Comparison of ENCODE assay signal across 8 cellular contexts in the genomic region with DNA sequence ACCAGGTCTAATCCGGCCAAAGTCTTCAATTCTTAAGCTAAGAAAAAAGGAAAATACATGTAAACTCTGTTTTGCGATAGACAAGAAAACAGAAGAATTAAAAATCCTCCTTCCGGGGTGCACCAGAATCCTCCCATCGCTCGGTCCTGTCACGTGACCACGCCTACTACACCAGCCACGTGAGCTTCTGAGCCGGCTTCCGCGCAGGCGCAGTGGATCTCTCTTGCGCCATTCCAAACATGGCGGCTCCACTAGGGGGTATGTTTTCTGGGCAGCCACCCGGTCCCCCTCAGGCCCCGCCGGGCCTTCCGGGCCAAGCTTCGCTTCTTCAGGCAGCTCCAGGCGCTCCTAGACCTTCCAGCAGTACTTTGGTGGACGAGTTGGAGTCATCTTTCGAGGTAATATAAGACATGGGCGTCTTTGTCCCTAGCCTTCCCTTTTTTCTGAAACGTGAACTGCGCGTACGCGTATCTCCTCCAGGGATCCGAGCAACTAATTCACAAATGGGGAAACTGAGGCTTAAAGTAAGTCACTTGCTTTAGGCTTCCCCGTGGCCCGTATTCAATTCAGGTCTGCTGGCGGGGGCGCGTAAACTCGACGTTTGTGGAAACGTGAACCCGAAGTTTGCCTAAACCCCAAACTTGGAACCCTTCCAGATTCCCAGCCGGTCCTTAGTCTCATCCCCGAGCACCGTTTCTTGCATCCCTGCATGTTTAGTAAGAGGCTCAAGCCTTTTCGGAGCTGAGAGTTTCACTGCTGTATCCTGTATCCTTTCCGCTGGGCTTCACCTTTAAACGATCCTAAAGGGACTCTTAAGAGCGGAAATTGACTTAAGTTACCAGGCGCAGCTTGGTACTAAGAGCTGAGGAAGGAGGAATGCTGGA. TPM values are rescaled to one million over a fixed set of nuclear protein-coding genes. Genes with fewer than 3 reads are reported as not detected.
DNase-seq lines count a peak whose midpoint lies in the region; ATAC-seq and TF ChIP-seq lines count a peak whose summit lies in the region.

A gene with protein sequence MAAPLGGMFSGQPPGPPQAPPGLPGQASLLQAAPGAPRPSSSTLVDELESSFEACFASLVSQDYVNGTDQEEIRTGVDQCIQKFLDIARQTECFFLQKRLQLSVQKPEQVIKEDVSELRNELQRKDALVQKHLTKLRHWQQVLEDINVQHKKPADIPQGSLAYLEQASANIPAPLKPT (plus strand): TSS at position 226 of the 884 bp plus-strand sequence. CDS start 14 bp downstream, at position 240.

- H3K4me1 Mint-ChIP-seq in activated CD4-positive, alpha-beta memory T cell treated with anti-CD3 and anti-CD28 coated beads for 36 hours (ENCODE audit: low read depth), result peaks cover 48% of the 10 kb centered on the region

- intact Hi-C loops in activated CD4-positive, alpha-beta memory T cell treated with anti-CD3 and anti-CD28 coated beads for 36 hours (cut with micrococcal nuclease), result loop anchor here (1.0 to 2.0 kb wide), 5 partner anchors 37 to 408 kb away; a partner anchor contains a TSS
- intact Hi-C loops in lower leg skin (cut with DNase I; ENCODE audit: low total_unique reads), result loop anchor here (5.0 kb wide), 1 partner anchor 188 kb away; no protein-coding TSS in a partner anchor

- peaks cover 12 to 22% of the 10 kb centered on the region in 2 donors for H3K4me1 ChIP-seq in duodenal mucosa (ENCODE audit: control insufficient read depth in 1 of 2, insufficient read depth in 2 of 2, low read length in 2 of 2)

- H3K27me3 Mint-ChIP-seq in activated CD4-positive, alpha-beta memory T cell treated with anti-CD3 and anti-CD28 coated beads for 36 hours, result peaks cover 3% of the 10 kb centered on the region

- peak within 1 kb of the TSS; percentile 100 for H3K4me3 Mint-ChIP-seq in activated CD4-positive, alpha-beta memory T cell treated with anti-CD3 and anti-CD28 coated beads for 36 hours

- peaks cover 20% of the 10 kb centered on the region for H3K36me3 Mint-ChIP-seq in activated CD4-positive, alpha-beta memory T cell treated with anti-CD3 and anti-CD28 coated beads for 36 hours

- H3K27me3 ChIP-seq in duodenal mucosa (ENCODE audit: control insufficient read depth in 1 of 2, insufficient read depth in 2 of 2, low read length in 2 of 2), result no peaks in the 10 kb centered on the region

- WGBS in lower leg skin, 2 donors, result 1% methylated on average over 46 of the region's 46 CpGs

- H3K27ac ChIP-seq in duodenal mucosa (ENCODE audit: low read depth, low read length), result peak within 1 kb of the TSS; percentile 45

- peak within 1 kb of the TSS; percentile 97 for H3K27ac Mint-ChIP-seq in activated CD4-positive, alpha-beta memory T cell treated with anti-CD3 and anti-CD28 coated beads for 36 hours

- peak; percentile 99 for DNase-seq in CD1c-positive myeloid dendritic cell (ENCODE audit: extremely low spot score)
- peak; percentile 63 for DNase-seq in NCI-H82 treated with DMSO at 0.1 percent for 48 hours (lab: John Stamatoyannopoulos, UW; ENCODE audit: unreplicated experiment)
- DNase-seq in activated CD4-positive, alpha-beta memory T cell treated with anti-CD3 and anti-CD28 coated beads for 36 hours, result peak; percentile 97
- peak; percentile 96 to 99 for DNase-seq in lower leg skin (ENCODE audit: low spot score in 2 of 2)
- peak; percentile 91 to 92 for DNase-seq in stimulated activated CD4-positive, alpha-beta T cell treated with anti-CD3 and anti-CD28 coated beads, Interleukin-4, amount 100 ng/mL, for 48 hours (ENCODE audit: low read depth in 2 of 2)

- no peak for TF ChIP-seq CTCF in lower leg skin (IDR thresholded peaks at IDR 0.05)

- H3K36me3 ChIP-seq in duodenal mucosa (ENCODE audit: control insufficient read depth in 1 of 2, insufficient read depth in 2 of 2, low read length in 2 of 2), result peaks cover 11 to 24% of the 10 kb centered on the region in 2 donors

- ATAC-seq in GM19395 (IDR thresholded peaks at IDR 0.05; ENCODE audit: unreplicated experiment), result peak; percentile 96
- peak; percentile 91 for ATAC-seq in HG03565 (IDR thresholded peaks at IDR 0.05; ENCODE audit: unreplicated experiment)

- no peaks in the 10 kb centered on the region for H3K9me3 ChIP-seq in duodenal mucosa (ENCODE audit: control insufficient read depth in 1 of 2, low read length in 2 of 2)

- CTCF ChIA-PET in activated CD4-positive, alpha-beta memory T cell treated with anti-CD3 and anti-CD28 coated beads for 36 hours (lab: Charles Lee), result interaction anchor here (0.9 to 3.1 kb wide), 10 partner anchors 22 to 195 kb away, joined by 3 to 19 read pairs (median 4); a partner anchor contains a TSS

- TF ChIP-seq POLR2A in lower leg skin (IDR thresholded peaks at IDR 0.05), result peak in 1 of 2 donors; percentile 68

- peak within 1 kb of the TSS; percentile 79 to 93 for H3K9ac ChIP-seq in duodenal mucosa (ENCODE audit: low read depth in 1 of 2, low read length in 2 of 2)

- POLR2A ChIA-PET in activated CD4-positive, alpha-beta memory T cell treated with anti-CD3 and anti-CD28 coated beads for 36 hours (lab: Charles Lee), result interaction anchor here (0.5 to 2.6 kb wide), 12 partner anchors 9 to 194 kb away, joined by 3 to 15 read pairs (median 4); a partner anchor contains a TSS

- H3K4me3 ChIP-seq in duodenal mucosa (ENCODE audit: low read depth in 1 of 2, low read length in 2 of 2), result peak within 1 kb of the TSS; percentile 88 to 96
- H3K4me3 ChIP-seq in lower leg skin (ENCODE audit: low read depth, poor library complexity, severe bottlenecking), result peak within 1 kb of the TSS; percentile 77

- no peaks in the 10 kb centered on the region for H3K9me3 Mint-ChIP-seq in activated CD4-positive, alpha-beta memory T cell treated with anti-CD3 and anti-CD28 coated beads for 36 hours

RNA-seq across cellular contexts. Expression of the gene that starts here (rescaled TPM):
- 10 to 100 TPM; 52.9 to 54.5 TPM for total RNA-seq in activated CD4-positive, alpha-beta memory T cell treated with anti-CD3 and anti-CD28 coated beads for 36 hours
- total RNA-seq in lower leg skin, result 10 to 100 TPM in 2 of 4 donors, 1 to 10 TPM in 2; 8.1 to 11.8 (median 9.5) TPM

Comparison
In these comparisons a context has a peak if more than half of its experiments do, and no peak if none do; other contexts are left out.
1. Peak in every context shown above with its lines: DNase-seq, ATAC-seq, H3K4me3 ChIP-seq and H3K27ac ChIP-seq.
2. RNA of the gene that starts here (total RNA-seq): 52.9 to 54.5 TPM in activated CD4-positive, alpha-beta memory T cell treated with anti-CD3 and anti-CD28 coated beads for 36 hours; 8.1 to 11.8 TPM in lower leg skin; every median in the first group is over 4 times any median in the second.